In the genomic region with DNA sequence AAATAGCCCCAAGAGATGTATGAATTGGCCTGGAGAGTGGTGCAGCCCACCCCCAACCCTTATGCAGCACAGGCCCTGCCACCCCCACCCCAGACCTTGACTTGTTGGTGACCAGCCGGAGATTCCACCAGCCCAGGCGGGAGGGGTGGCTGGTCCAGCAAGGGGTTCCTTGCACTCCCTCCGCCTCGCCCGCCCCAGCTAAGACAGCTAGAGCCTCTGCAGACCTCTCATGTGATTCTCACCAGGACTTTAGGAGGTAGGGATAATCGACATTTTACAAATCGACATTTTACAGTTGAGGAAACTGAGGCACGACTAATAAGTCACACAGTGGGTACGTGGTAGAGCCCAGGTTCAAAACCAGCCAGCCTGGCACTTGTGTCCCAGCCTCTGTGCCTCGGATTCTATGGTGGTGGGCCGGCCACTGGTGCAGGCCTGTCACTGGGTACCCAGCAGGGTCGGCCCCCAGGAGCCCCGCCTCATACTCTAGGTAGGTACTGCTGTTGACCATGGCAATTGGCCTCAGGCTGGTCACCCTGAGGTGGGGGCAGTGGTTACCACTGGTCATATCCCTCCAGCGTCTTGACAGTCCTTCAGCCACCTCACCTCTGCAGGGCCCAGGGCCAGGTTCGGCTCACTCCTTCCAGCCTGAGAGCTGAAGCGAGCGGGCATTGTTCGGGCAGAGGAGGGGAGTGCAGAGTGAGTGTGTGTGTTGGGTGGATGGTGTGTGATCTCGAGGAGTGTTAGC, we compare ENCODE assay signal across 23 cellular contexts. TPM values are rescaled to one million over a fixed set of nuclear protein-coding genes. Genes with fewer than 3 reads are reported as not detected.
DNase-seq lines count a peak whose midpoint lies in the region; ATAC-seq, FAIRE-seq and TF ChIP-seq lines count a peak whose summit lies in the region.
"Had no signal": no experiment of that assay in that cellular context is flagged by ENCODE, and none has a peak within 500 bp of the region (broad histone marks: within the 10 kb centered on the region; RNA-seq: fewer than 3 reads in every experiment).

No MANE protein-coding gene starts in this region.

- H2AFZ ChIP-seq in GM23248, result no peak overlapping the region
- no peak overlapping the region for H2AFZ ChIP-seq in astrocyte (ENCODE audit: low read depth, low read length)
- no peak overlapping the region for H2AFZ ChIP-seq in mesenchymal stem cell (ENCODE audit: low read depth, low read length)

- H3K9me3 Mint-ChIP-seq in astrocyte (ENCODE audit: unreplicated experiment), result no peaks in the 10 kb centered on the region
- H3K9me3 Mint-ChIP-seq in activated T-helper 1 cell treated with anti-CD3 and anti-CD28 coated beads, Interleukin-12 subunit alpha, Interleukin-12 subunit beta, Interleukin-2, Interleukin-4 antibody, amounts not matched to agents 30 ng/mL and 10 ng/mL and 1 ng/mL, durations not matched to agents 14 hours and 24 hours and 36 hours, result no peaks in the 10 kb centered on the region
- H3K9me3 Mint-ChIP-seq: activated naive CD8-positive, alpha-beta T cell treated with anti-CD3 and anti-CD28 coated beads, Interleukin-2, amount 10 ng/mL, durations not matched to agents 7 days and 5 days; activated T-cell treated with anti-CD3 and anti-CD28 coated beads, Interleukin-2, amount 50 U/mL, for 24 hours; natural killer cell had no signal

- no peaks in the 10 kb centered on the region for H3K36me3 ChIP-seq in GM23248 (ENCODE audit: low read depth)
- H3K36me3 ChIP-seq in astrocyte (ENCODE audit: insufficient read depth, low read length), result no peaks in the 10 kb centered on the region
- peaks cover 0 to 19% of the 10 kb centered on the region in 2 experiments for H3K36me3 ChIP-seq in mesenchymal stem cell (ENCODE audit: control insufficient read depth in 1 of 2, insufficient read depth in 2 of 2, low read depth in 1 of 2, low read length in 2 of 2)
- peaks cover 0 to 6% (median 0%) of the 10 kb centered on the region in 4 donors for H3K36me3 ChIP-seq in sigmoid colon
- H3K36me3 ChIP-seq: cardiac muscle cell, MG63, suprapubic skin had no signal

- H4K91ac ChIP-seq in mesenchymal stem cell (ENCODE audit: low read length), result peak overlapping the region; percentile 80

- H3K4me3 Mint-ChIP-seq in astrocyte (ENCODE audit: unreplicated experiment), result peak overlapping the region; percentile 50
- H3K4me3 Mint-ChIP-seq in activated T-helper 1 cell treated with anti-CD3 and anti-CD28 coated beads, Interleukin-12 subunit alpha, Interleukin-12 subunit beta, Interleukin-2, Interleukin-4 antibody, amounts not matched to agents 30 ng/mL and 10 ng/mL and 1 ng/mL, durations not matched to agents 14 hours and 24 hours and 36 hours, result no peak overlapping the region
- H3K4me3 Mint-ChIP-seq: activated naive CD8-positive, alpha-beta T cell treated with anti-CD3 and anti-CD28 coated beads, Interleukin-2, amount 10 ng/mL, durations not matched to agents 7 days and 5 days; activated T-cell treated with anti-CD3 and anti-CD28 coated beads, Interleukin-2, amount 50 U/mL, for 24 hours; natural killer cell had no signal

- H2BK5ac ChIP-seq in mesenchymal stem cell (ENCODE audit: low read depth, low read length, poor library complexity, severe bottlenecking), result no peak overlapping the region

- 90 to 92% methylated on average over 19 of the region's 19 CpGs for WGBS in GM23248 (ENCODE audit: low coverage in 1 of 2, low lambda C conversion rate in 2 of 2, missing lambda C conversion rate in 2 of 2), 2 experiments
- WGBS in mesenchymal stem cell, result 94% methylated on average over 19 of the region's 19 CpGs
- 87 to 92% methylated on average over 19 of the region's 19 CpGs for WGBS in sigmoid colon, 2 donors

- H3K4ac ChIP-seq in mesenchymal stem cell (ENCODE audit: low read depth in 1 of 2, low read length in 2 of 2), result peak overlapping the region; percentile 43 to 78

- H3K79me1 ChIP-seq in mesenchymal stem cell (replicated peaks; ENCODE audit: low read length, poor library complexity, severe bottlenecking), result peaks cover 33% of the 10 kb centered on the region

- no peak for TF ChIP-seq EP300 in sigmoid colon (IDR thresholded peaks at IDR 0.05)

- H3K9me3 ChIP-seq in GM23248 (ENCODE audit: low read depth) (no peaks in the 10 kb centered on the region), astrocyte (ENCODE audit: insufficient read depth, low read depth, low read length) (no peaks in the 10 kb centered on the region), mesenchymal stem cell (ENCODE audit: control insufficient read depth, low read length) (no peaks in the 10 kb centered on the region), sigmoid colon (no peaks in the 10 kb centered on the region)
- H3K9me3 ChIP-seq: MG63, suprapubic skin had no signal

- peaks cover 25% of the 10 kb centered on the region for H3K27me3 Mint-ChIP-seq in astrocyte (ENCODE audit: low read depth, unreplicated experiment)
- H3K27me3 Mint-ChIP-seq in activated T-helper 1 cell treated with anti-CD3 and anti-CD28 coated beads, Interleukin-12 subunit alpha, Interleukin-12 subunit beta, Interleukin-2, Interleukin-4 antibody, amounts not matched to agents 30 ng/mL and 10 ng/mL and 1 ng/mL, durations not matched to agents 14 hours and 24 hours and 36 hours (ENCODE audit: insufficient read depth), result peaks cover 8% of the 10 kb centered on the region
- H3K27me3 Mint-ChIP-seq: activated T-cell treated with anti-CD3 and anti-CD28 coated beads, Interleukin-2, amount 50 U/mL, for 24 hours had no signal

- no peak for TF ChIP-seq POLR2A in sigmoid colon (IDR thresholded peaks at IDR 0.05)

- H3K27ac ChIP-seq in GM23248 (no peak overlapping the region), astrocyte (ENCODE audit: low read depth, low read length) (no peak overlapping the region), mesenchymal stem cell (ENCODE audit: low read length, poor library complexity, severe bottlenecking) (no peak overlapping the region), sigmoid colon (peak overlapping the region in 3 of 4 donors; percentile 63 to 69 (median 68))
- H3K27ac ChIP-seq: cardiac muscle cell, foreskin keratinocyte, suprapubic skin had no signal

- H3K4me1 ChIP-seq in GM23248 (ENCODE audit: insufficient read depth), result peaks cover 10% of the 10 kb centered on the region
- peaks cover 25% of the 10 kb centered on the region for H3K4me1 ChIP-seq in astrocyte (ENCODE audit: insufficient read depth, low read length)
- H3K4me1 ChIP-seq in mesenchymal stem cell (ENCODE audit: control insufficient read depth, insufficient read depth, low read depth, low read length), result peaks cover 44% of the 10 kb centered on the region
- H3K4me1 ChIP-seq in sigmoid colon, result peaks cover 0 to 21% (median 20%) of the 10 kb centered on the region in 4 donors
- H3K4me1 ChIP-seq: foreskin keratinocyte had no signal

- H3K27me3 ChIP-seq in GM23248 (replicated peaks; ENCODE audit: insufficient read depth), result no peaks in the 10 kb centered on the region
- H3K27me3 ChIP-seq in astrocyte (ENCODE audit: insufficient read depth, low read length), result no peaks in the 10 kb centered on the region
- H3K27me3 ChIP-seq in mesenchymal stem cell (ENCODE audit: control insufficient read depth in 1 of 2, insufficient read depth in 1 of 2, low read length in 2 of 2), result peaks cover 6 to 8% of the 10 kb centered on the region in 2 experiments
- H3K27me3 ChIP-seq in sigmoid colon, result no peaks in the 10 kb centered on the region
- H3K27me3 ChIP-seq: cardiac muscle cell, MG63, suprapubic skin had no signal

- FAIRE-seq in astrocyte (lab: Jason Lieb, UNC), result no peak
- FAIRE-seq: D721Med, TTC549 had no signal

- H3K9me2 ChIP-seq in GM23248 (ENCODE audit: insufficient read depth), result no peaks in the 10 kb centered on the region

- ATAC-seq in GM21619 (IDR thresholded peaks at IDR 0.05; ENCODE audit: unreplicated experiment), result no peak
- ATAC-seq: foreskin keratinocyte, HCT116, natural killer cell had no signal

- TF ChIP-seq CTCF in astrocyte (IDR thresholded peaks at IDR 0.05; ENCODE audit: insufficient read depth, low read depth, low read length) (no peak), sigmoid colon (IDR thresholded peaks at IDR 0.05) (no peak)

- H3K9ac ChIP-seq in GM23248 (peak overlapping the region; percentile 63), astrocyte (ENCODE audit: low read length) (peak overlapping the region; percentile 79), mesenchymal stem cell (ENCODE audit: low read length) (peak overlapping the region; percentile 74)

- H4K8ac ChIP-seq in mesenchymal stem cell (ENCODE audit: low read length), result peak overlapping the region; percentile 90

- in situ Hi-C loops in GM23248 (cut with MboI), result no loop called here

- peak overlapping the region in 1 of 2 experiments; percentile 37 for H3K14ac ChIP-seq in mesenchymal stem cell (ENCODE audit: low read length in 2 of 2)

- H3K23ac ChIP-seq in mesenchymal stem cell (ENCODE audit: low read length in 2 of 2), result peak overlapping the region in 1 of 2 experiments; percentile 57

- H3K79me2 ChIP-seq in GM23248 (ENCODE audit: insufficient read depth), result no peaks in the 10 kb centered on the region
- peaks cover 19% of the 10 kb centered on the region for H3K79me2 ChIP-seq in astrocyte (ENCODE audit: insufficient read depth, low read length)

- intact Hi-C loops in sigmoid colon (cut with DNase I), result loop anchor here (5.0 kb wide), 1 partner anchor 35 kb away; the partner anchor contains the start of gene DAGLA
- intact Hi-C loops in activated T-helper 1 cell treated with anti-CD3 and anti-CD28 coated beads, Interleukin-12 subunit alpha, Interleukin-12 subunit beta, Interleukin-2, Interleukin-4 antibody, amounts not matched to agents 30 ng/mL and 10 ng/mL and 1 ng/mL, durations not matched to agents 14 hours and 24 hours and 36 hours (cut with micrococcal nuclease), result no loop called here

- H3K4me3 ChIP-seq in GM23248 (no peak overlapping the region), astrocyte (ENCODE audit: insufficient read depth, low read depth, low read length) (peak overlapping the region; percentile 59), mesenchymal stem cell (ENCODE audit: insufficient read depth in 1 of 2, low read depth in 1 of 2, low read length in 2 of 2) (no peak overlapping the region), sigmoid colon (peak overlapping the region in 1 of 4 donors; percentile 47)
- H3K4me3 ChIP-seq: MG63 had no signal

- H2BK120ac ChIP-seq in mesenchymal stem cell (ENCODE audit: low read depth, low read length), result no peak overlapping the region

- H3K36me3 Mint-ChIP-seq in astrocyte (ENCODE audit: low read depth, unreplicated experiment), result peaks cover 4% of the 10 kb centered on the region
- H3K36me3 Mint-ChIP-seq in activated T-helper 1 cell treated with anti-CD3 and anti-CD28 coated beads, Interleukin-12 subunit alpha, Interleukin-12 subunit beta, Interleukin-2, Interleukin-4 antibody, amounts not matched to agents 30 ng/mL and 10 ng/mL and 1 ng/mL, durations not matched to agents 14 hours and 24 hours and 36 hours (ENCODE audit: low read depth), result no peaks in the 10 kb centered on the region
- H3K36me3 Mint-ChIP-seq: activated naive CD8-positive, alpha-beta T cell treated with anti-CD3 and anti-CD28 coated beads, Interleukin-2, amount 10 ng/mL, durations not matched to agents 7 days and 5 days; natural killer cell had no signal

- no peaks in the 10 kb centered on the region for H4K20me1 ChIP-seq in GM23248 (ENCODE audit: insufficient read depth)
- peaks cover 8% of the 10 kb centered on the region for H4K20me1 ChIP-seq in astrocyte (ENCODE audit: insufficient read depth, low read length)

- H2BK12ac ChIP-seq in mesenchymal stem cell (ENCODE audit: low read length in 2 of 2), result peak overlapping the region; percentile 9 to 91

- DNase-seq in GM23248 (no peak), astrocyte (ENCODE audit: low read depth) (no peak), mesenchymal stem cell (no peak), sigmoid colon (no peak), MV-4-11 (lab: John Stamatoyannopoulos, UW) (no peak)
- no peak for DNase-seq in activated T-helper 1 cell treated with anti-CD3 and anti-CD28 coated beads, Interleukin-12 subunit alpha, Interleukin-12 subunit beta, Interleukin-2, Interleukin-4 antibody, amounts not matched to agents 30 ng/mL and 10 ng/mL and 1 ng/mL, durations not matched to agents 14 hours and 24 hours and 36 hours (ENCODE audit: low spot score)
- DNase-seq in activated CD4-positive, CD25-positive, alpha-beta regulatory T cell (lab: John Stamatoyannopoulos, UW), result no peak
- DNase-seq: activated CD4-positive, alpha-beta T cell treated with anti-CD3 and anti-CD28 coated beads, Interleukin-2, amount 50 U/mL, for 4 hours; activated naive CD8-positive, alpha-beta T cell treated with anti-CD3 and anti-CD28 coated beads, Interleukin-2, amount 10 ng/mL, durations not matched to agents 7 days and 5 days; activated T-cell treated with anti-CD3 and anti-CD28 coated beads, Interleukin-2, amount 50 U/mL, for 24 hours; AML-193; foreskin keratinocyte; MG63; natural killer cell; OCI-M1; right cardiac atrium; stimulated activated CD4-positive, alpha-beta T cell treated with anti-CD3 and anti-CD28 coated beads, Interleukin-2, amount 100 ng/mL, for 24 hours had no signal

- H2BK15ac ChIP-seq in mesenchymal stem cell (ENCODE audit: low read depth, poor library complexity, severe bottlenecking), result no peak overlapping the region

- H3K4me1 Mint-ChIP-seq in astrocyte (ENCODE audit: low read depth, unreplicated experiment), result peaks cover 20% of the 10 kb centered on the region
- H3K4me1 Mint-ChIP-seq in activated T-helper 1 cell treated with anti-CD3 and anti-CD28 coated beads, Interleukin-12 subunit alpha, Interleukin-12 subunit beta, Interleukin-2, Interleukin-4 antibody, amounts not matched to agents 30 ng/mL and 10 ng/mL and 1 ng/mL, durations not matched to agents 14 hours and 24 hours and 36 hours (ENCODE audit: low read depth), result no peaks in the 10 kb centered on the region
- H3K4me1 Mint-ChIP-seq: activated naive CD8-positive, alpha-beta T cell treated with anti-CD3 and anti-CD28 coated beads, Interleukin-2, amount 10 ng/mL, durations not matched to agents 7 days and 5 days had no signal

- H3K4me2 ChIP-seq in GM23248 (ENCODE audit: unreplicated experiment) (no peak overlapping the region), astrocyte (ENCODE audit: low read length) (peak overlapping the region; percentile 91), mesenchymal stem cell (ENCODE audit: low read length, poor library complexity, severe bottlenecking) (no peak overlapping the region)

- H3K27ac Mint-ChIP-seq in astrocyte (ENCODE audit: unreplicated experiment), result no peak overlapping the region
- no peak overlapping the region for H3K27ac Mint-ChIP-seq in activated T-helper 1 cell treated with anti-CD3 and anti-CD28 coated beads, Interleukin-12 subunit alpha, Interleukin-12 subunit beta, Interleukin-2, Interleukin-4 antibody, amounts not matched to agents 30 ng/mL and 10 ng/mL and 1 ng/mL, durations not matched to agents 14 hours and 24 hours and 36 hours
- H3K27ac Mint-ChIP-seq: activated naive CD8-positive, alpha-beta T cell treated with anti-CD3 and anti-CD28 coated beads, Interleukin-2, amount 10 ng/mL, durations not matched to agents 7 days and 5 days; activated T-cell treated with anti-CD3 and anti-CD28 coated beads, Interleukin-2, amount 50 U/mL, for 24 hours; natural killer cell had no signal

- peak overlapping the region; percentile 29 to 61 for H3K18ac ChIP-seq in mesenchymal stem cell (ENCODE audit: low read depth in 1 of 2, low read length in 2 of 2)

- H2AK5ac ChIP-seq in mesenchymal stem cell (ENCODE audit: low read length, severe bottlenecking), result peak overlapping the region; percentile 24

- no peaks in the 10 kb centered on the region for H3F3A ChIP-seq in GM23248 (ENCODE audit: insufficient read depth)

RNA-seq across cellular contexts. Expression of gene MYRF, which starts 35.0 kb away (rescaled TPM):
- not detected in 2 replicates for total RNA-seq in GM23248 (2014; rRNA removed; shearing (Covaris generic))
- polyA plus RNA-seq in GM23248 (2016; fragmentation: Nextera tagmentation; extraction: Ambion mirVana) (0.05 and 0.16 TPM in 2 replicates), sigmoid colon (1 to 10 TPM in 2 of 3 donors, under 1 TPM in 1; 0.46 to 6.4 (median 1.8) TPM)
- total RNA-seq in astrocyte (39.5 and 53.9 TPM in 2 replicates), sigmoid colon (under 1 TPM; under 0.01 to 0.83 (median 0.60) TPM)
- polyA plus RNA-seq in mesenchymal stem cell (2013, experiment 1 of 2), result 21.9 TPM
- polyA plus RNA-seq in mesenchymal stem cell (2013, experiment 2 of 2), result 19.4 TPM
- 0.78 and 0.99 TPM in 2 replicates for total RNA-seq in activated T-helper 1 cell treated with anti-CD3 and anti-CD28 coated beads, Interleukin-12 subunit alpha, Interleukin-12 subunit beta, Interleukin-2, Interleukin-4 antibody, amounts not matched to agents 30 ng/mL and 10 ng/mL and 1 ng/mL, durations not matched to agents 14 hours and 24 hours and 36 hours

RNA-seq across cellular contexts. Expression of gene DAGLA, which starts 37.3 kb away (rescaled TPM):
- total RNA-seq in GM23248 (2014; rRNA removed; shearing (Covaris generic)), result 1.3 and 2.3 TPM in 2 replicates
- polyA plus RNA-seq in GM23248 (2016; fragmentation: Nextera tagmentation; extraction: Ambion mirVana) (1.3 and 1.4 TPM in 2 replicates), sigmoid colon (1 to 10 TPM; 1.8 to 6.2 (median 2.4) TPM)
- total RNA-seq in astrocyte (5.5 and 5.6 TPM in 2 replicates), sigmoid colon (1 to 10 TPM; 1.8 to 4.2 (median 2.0) TPM)
- polyA plus RNA-seq in mesenchymal stem cell (2013, experiment 1 of 2), result 2.0 TPM
- 2.1 TPM for polyA plus RNA-seq in mesenchymal stem cell (2013, experiment 2 of 2)
- total RNA-seq in activated T-helper 1 cell treated with anti-CD3 and anti-CD28 coated beads, Interleukin-12 subunit alpha, Interleukin-12 subunit beta, Interleukin-2, Interleukin-4 antibody, amounts not matched to agents 30 ng/mL and 10 ng/mL and 1 ng/mL, durations not matched to agents 14 hours and 24 hours and 36 hours, result 0.18 and 0.20 TPM in 2 replicates

Comparison
In these comparisons a context has a peak if more than half of its experiments do, and no peak if none do; other contexts are left out.
1. H3K27ac ChIP-seq: peak in sigmoid colon (3 of 4); none in GM23248 (single experiment), astrocyte (single experiment) and mesenchymal stem cell (single experiment).
2. RNA of gene MYRF, which starts 35.0 kb away (total RNA-seq): 39.5 to 53.9 TPM in astrocyte; 0.78 to 0.99 TPM in activated T-helper 1 cell treated with anti-CD3 and anti-CD28 coated beads, Interleukin-12 subunit alpha, Interleukin-12 subunit beta, Interleukin-2, Interleukin-4 antibody, amounts not matched to agents 30 ng/mL and 10 ng/mL and 1 ng/mL, durations not matched to agents 14 hours and 24 hours and 36 hours, under 0.01 to 0.83 TPM in sigmoid colon and not detected in GM23248; every median in the first group is over 10 times any median in the second.
3. Peak in every context shown above with its lines, with median percentiles within 50 percentile points of each other: H3K9ac ChIP-seq.